31 cellular contexts compared by ENCODE assay signal in the genomic region with DNA sequence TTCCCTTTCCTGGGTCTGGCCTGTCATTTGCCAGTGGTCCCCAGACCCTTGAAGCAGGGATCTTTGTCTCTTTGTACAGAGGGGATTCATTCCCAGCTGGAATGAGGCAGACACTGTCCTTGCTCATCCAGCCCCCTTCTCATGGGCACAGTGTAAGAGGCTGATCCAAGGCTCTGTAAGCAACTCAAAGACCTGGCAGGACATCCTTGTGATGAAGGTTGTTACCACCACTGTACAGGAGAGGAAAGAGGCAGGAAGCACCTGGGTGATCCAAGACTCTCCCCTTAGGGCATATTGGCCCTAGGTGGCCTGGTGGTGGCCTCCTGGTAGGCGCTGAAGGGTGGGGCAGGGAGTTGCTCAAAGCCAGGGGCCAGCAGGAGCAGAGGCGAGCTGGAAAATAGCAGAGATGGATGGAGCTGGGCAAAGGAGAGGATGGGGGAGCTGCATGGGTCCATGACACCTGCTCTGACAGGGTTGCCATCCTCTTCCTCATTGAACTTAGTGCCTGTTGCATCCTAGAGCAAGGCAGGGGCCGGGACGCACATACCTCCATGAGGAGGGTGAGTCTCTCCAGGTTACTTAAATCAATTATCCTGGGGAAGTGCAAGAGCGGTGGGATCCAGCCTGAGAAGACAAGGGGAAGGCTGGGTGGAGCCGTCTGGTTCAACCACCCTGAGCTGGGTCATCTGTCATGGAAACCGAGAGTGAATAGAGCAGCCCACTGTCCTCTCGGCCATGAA. TPM values are rescaled to one million over a fixed set of nuclear protein-coding genes. Genes with fewer than 3 reads are reported as not detected.
"Had no signal": no experiment of that assay in that cellular context is flagged by ENCODE, and none has a peak within 500 bp of the region (broad histone marks: within the 10 kb centered on the region; RNA-seq: fewer than 3 reads in every experiment).

No MANE protein-coding gene starts in this region.

- H3K27ac Mint-ChIP-seq: activated CD4-positive, alpha-beta memory T cell treated with anti-CD3 and anti-CD28 coated beads for 36 hours; activated CD4-positive, alpha-beta T cell treated with anti-CD3 and anti-CD28 coated beads for 36 hours; activated naive CD4-positive, alpha-beta T cell treated with anti-CD3 and anti-CD28 coated beads, Interleukin-2, amount 10 ng/mL, durations not matched to agents 7 days and 5 days; activated naive CD8-positive, alpha-beta T cell treated with anti-CD3 and anti-CD28 coated beads, Interleukin-2, amount 10 ng/mL, durations not matched to agents 7 days and 5 days; activated T-helper 1 cell treated with anti-CD3 and anti-CD28 coated beads, Interleukin-12 subunit alpha, Interleukin-12 subunit beta, Interleukin-2, Interleukin-4 antibody, amounts not matched to agents 30 ng/mL and 10 ng/mL and 1 ng/mL, durations not matched to agents 14 hours and 24 hours and 36 hours; brain; nephron; stimulated activated naive B cell treated with anti-CD40 and anti-IgM and Interleukin-4, amounts not matched to agents 10 μg/mL and 1 μg/mL and 100 μg/mL, for 72 hours had no signal

- H3K27me3 ChIP-seq: ascending aorta, cardiac muscle cell, dorsolateral prefrontal cortex, gastroesophageal sphincter, neutrophil, ovary, sigmoid colon, stomach, thyroid gland had no signal

- H3K36me3 ChIP-seq: ascending aorta, cardiac muscle cell, gastroesophageal sphincter, lower lobe of right lung, neutrophil, ovary, prostate gland, sigmoid colon, stomach, thyroid gland had no signal

- H3K4me3 Mint-ChIP-seq: activated CD4-positive, alpha-beta memory T cell treated with anti-CD3 and anti-CD28 coated beads for 36 hours; activated CD4-positive, alpha-beta T cell treated with anti-CD3 and anti-CD28 coated beads for 36 hours; activated naive CD4-positive, alpha-beta T cell treated with anti-CD3 and anti-CD28 coated beads, Interleukin-2, amount 10 ng/mL, durations not matched to agents 7 days and 5 days; activated naive CD8-positive, alpha-beta T cell treated with anti-CD3 and anti-CD28 coated beads, Interleukin-2, amount 10 ng/mL, durations not matched to agents 7 days and 5 days; activated T-helper 1 cell treated with anti-CD3 and anti-CD28 coated beads, Interleukin-12 subunit alpha, Interleukin-12 subunit beta, Interleukin-2, Interleukin-4 antibody, amounts not matched to agents 30 ng/mL and 10 ng/mL and 1 ng/mL, durations not matched to agents 14 hours and 24 hours and 36 hours; brain; nephron; stimulated activated naive B cell treated with anti-CD40 and anti-IgM and Interleukin-4, amounts not matched to agents 10 μg/mL and 1 μg/mL and 100 μg/mL, for 72 hours had no signal

- H3K36me3 Mint-ChIP-seq: activated CD4-positive, alpha-beta memory T cell treated with anti-CD3 and anti-CD28 coated beads for 36 hours; activated naive CD4-positive, alpha-beta T cell treated with anti-CD3 and anti-CD28 coated beads, Interleukin-2, amount 10 ng/mL, durations not matched to agents 7 days and 5 days; activated naive CD8-positive, alpha-beta T cell treated with anti-CD3 and anti-CD28 coated beads, Interleukin-2, amount 10 ng/mL, durations not matched to agents 7 days and 5 days; brain; stimulated activated naive B cell treated with anti-CD40 and anti-IgM and Interleukin-4, amounts not matched to agents 10 μg/mL and 1 μg/mL and 100 μg/mL, for 72 hours had no signal

- DNase-seq: activated CD4-positive, alpha-beta memory T cell treated with anti-CD3 and anti-CD28 coated beads for 36 hours; activated CD4-positive, alpha-beta T cell treated with anti-CD3 and anti-CD28 coated beads for 36 hours; activated CD4-positive, CD25-positive, alpha-beta regulatory T cell; activated gamma-delta T cell; activated naive CD4-positive, alpha-beta T cell treated with anti-CD3 and anti-CD28 coated beads, Interleukin-2, amount 10 ng/mL, durations not matched to agents 7 days and 5 days; activated naive CD8-positive, alpha-beta T cell treated with anti-CD3 and anti-CD28 coated beads, Interleukin-2, amount 10 ng/mL, durations not matched to agents 7 days and 5 days; dorsolateral prefrontal cortex; effector memory CD4-positive, alpha-beta T cell; erythroblast; hypothalamus; lower lobe of right lung; mucosa of descending colon; ovary; retina; sigmoid colon; small intestine; stimulated activated CD4-positive, alpha-beta T cell treated with anti-CD3 and anti-CD28 coated beads, Interleukin-4, amount 100 ng/mL, for 24 hours; stimulated activated naive B cell treated with anti-CD40 and anti-IgM and Interleukin-4, amounts not matched to agents 10 μg/mL and 1 μg/mL and 100 μg/mL, for 72 hours; stomach; T-helper 1 cell; thyroid gland had no signal

- H3K9me3 ChIP-seq: ascending aorta, gastroesophageal sphincter, lower lobe of right lung, mucosa of descending colon, neutrophil, ovary, prostate gland, sigmoid colon, stomach, thyroid gland had no signal

- H3K27ac ChIP-seq: ascending aorta, cardiac muscle cell, coronary artery, dorsolateral prefrontal cortex, gastroesophageal sphincter, lower lobe of right lung, neutrophil, ovary, prostate gland, sigmoid colon, stomach, thyroid gland had no signal

- H3K4me3 ChIP-seq: ascending aorta, cardiac muscle cell, coronary artery, dorsolateral prefrontal cortex, gastroesophageal sphincter, lower lobe of right lung, mucosa of descending colon, ovary, prostate gland, sigmoid colon, stomach, thyroid gland had no signal

- H3K4me1 ChIP-seq: ascending aorta, gastroesophageal sphincter, lower lobe of right lung, sigmoid colon, thyroid gland had no signal

- H3K4me1 Mint-ChIP-seq: activated CD4-positive, alpha-beta T cell treated with anti-CD3 and anti-CD28 coated beads for 36 hours; activated naive CD4-positive, alpha-beta T cell treated with anti-CD3 and anti-CD28 coated beads, Interleukin-2, amount 10 ng/mL, durations not matched to agents 7 days and 5 days; activated naive CD8-positive, alpha-beta T cell treated with anti-CD3 and anti-CD28 coated beads, Interleukin-2, amount 10 ng/mL, durations not matched to agents 7 days and 5 days; stimulated activated naive B cell treated with anti-CD40 and anti-IgM and Interleukin-4, amounts not matched to agents 10 μg/mL and 1 μg/mL and 100 μg/mL, for 72 hours had no signal

- H3K9me3 Mint-ChIP-seq: activated CD4-positive, alpha-beta memory T cell treated with anti-CD3 and anti-CD28 coated beads for 36 hours; activated naive CD4-positive, alpha-beta T cell treated with anti-CD3 and anti-CD28 coated beads, Interleukin-2, amount 10 ng/mL, durations not matched to agents 7 days and 5 days; activated naive CD8-positive, alpha-beta T cell treated with anti-CD3 and anti-CD28 coated beads, Interleukin-2, amount 10 ng/mL, durations not matched to agents 7 days and 5 days; activated T-helper 1 cell treated with anti-CD3 and anti-CD28 coated beads, Interleukin-12 subunit alpha, Interleukin-12 subunit beta, Interleukin-2, Interleukin-4 antibody, amounts not matched to agents 30 ng/mL and 10 ng/mL and 1 ng/mL, durations not matched to agents 14 hours and 24 hours and 36 hours; nephron; stimulated activated naive B cell treated with anti-CD40 and anti-IgM and Interleukin-4, amounts not matched to agents 10 μg/mL and 1 μg/mL and 100 μg/mL, for 72 hours had no signal

- ATAC-seq: activated CD4-positive, alpha-beta T cell treated with anti-CD3 and anti-CD28 coated beads for 36 hours; gastroesophageal sphincter; lower lobe of right lung; mucosa of descending colon; stimulated activated naive B cell treated with anti-CD40 and anti-IgM and Interleukin-4, amounts not matched to agents 10 μg/mL and 1 μg/mL and 100 μg/mL, for 72 hours had no signal

RNA-seq across cellular contexts. Expression of gene GADD45G, which starts 9.8 kb away (rescaled TPM):
- polyA plus RNA-seq: fibroblast of lung had no signal
